2 cellular contexts compared by ENCODE assay signal in the genomic region with DNA sequence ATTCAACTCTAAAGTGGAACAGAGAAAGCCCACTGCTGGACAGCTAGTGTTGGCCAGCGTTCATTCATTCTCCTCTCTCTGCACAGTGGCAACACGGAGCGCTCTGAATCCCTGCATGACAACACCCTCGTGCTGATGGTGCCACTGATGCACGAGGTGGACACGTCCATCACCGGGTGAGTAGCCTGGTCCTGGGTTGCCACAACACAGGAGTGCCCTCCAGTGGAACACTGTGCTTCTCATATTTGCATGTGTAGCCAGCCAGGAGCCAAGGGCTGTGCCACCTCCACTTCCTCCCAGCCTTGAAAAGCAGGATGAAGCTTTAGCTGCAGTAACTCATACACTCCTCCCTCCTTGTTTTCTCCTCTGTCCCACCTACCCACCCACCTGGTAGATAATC.
TF ChIP-seq lines count a peak whose summit lies in the region.

No MANE protein-coding gene starts in this region.

TF ChIP-seq in HepG2, 621 proteins besides CTCF, POLR2A, EP300 and RAD21 (continued from another document):
- TF ChIP-seq, protein P1, sequence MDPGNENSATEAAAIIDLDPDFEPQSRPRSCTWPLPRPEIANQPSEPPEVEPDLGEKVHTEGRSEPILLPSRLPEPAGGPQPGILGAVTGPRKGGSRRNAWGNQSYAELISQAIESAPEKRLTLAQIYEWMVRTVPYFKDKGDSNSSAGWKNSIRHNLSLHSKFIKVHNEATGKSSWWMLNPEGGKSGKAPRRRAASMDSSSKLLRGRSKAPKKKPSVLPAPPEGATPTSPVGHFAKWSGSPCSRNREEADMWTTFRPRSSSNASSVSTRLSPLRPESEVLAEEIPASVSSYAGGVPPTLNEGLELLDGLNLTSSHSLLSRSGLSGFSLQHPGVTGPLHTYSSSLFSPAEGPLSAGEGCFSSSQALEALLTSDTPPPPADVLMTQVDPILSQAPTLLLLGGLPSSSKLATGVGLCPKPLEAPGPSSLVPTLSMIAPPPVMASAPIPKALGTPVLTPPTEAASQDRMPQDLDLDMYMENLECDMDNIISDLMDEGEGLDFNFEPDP (CRISPR knock-in tag; conservative IDR thresholded peaks at IDR 0.05), result no peak

TF ChIP-seq in GM23338, 12 proteins besides CTCF, POLR2A, EP300 and RAD21 (continued from another document):
- TF ChIP-seq, protein P2, sequence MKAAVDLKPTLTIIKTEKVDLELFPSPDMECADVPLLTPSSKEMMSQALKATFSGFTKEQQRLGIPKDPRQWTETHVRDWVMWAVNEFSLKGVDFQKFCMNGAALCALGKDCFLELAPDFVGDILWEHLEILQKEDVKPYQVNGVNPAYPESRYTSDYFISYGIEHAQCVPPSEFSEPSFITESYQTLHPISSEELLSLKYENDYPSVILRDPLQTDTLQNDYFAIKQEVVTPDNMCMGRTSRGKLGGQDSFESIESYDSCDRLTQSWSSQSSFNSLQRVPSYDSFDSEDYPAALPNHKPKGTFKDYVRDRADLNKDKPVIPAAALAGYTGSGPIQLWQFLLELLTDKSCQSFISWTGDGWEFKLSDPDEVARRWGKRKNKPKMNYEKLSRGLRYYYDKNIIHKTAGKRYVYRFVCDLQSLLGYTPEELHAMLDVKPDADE (IDR thresholded peaks at IDR 0.05), result no peak
- TF ChIP-seq ZNF114 (CRISPR knock-in tag; IDR thresholded peaks at IDR 0.05) (no peak), EZH2phosphoT487 (IDR thresholded peaks at IDR 0.05; ENCODE audit: unreplicated experiment) (no peak), JUNB (IDR thresholded peaks at IDR 0.05; ENCODE audit: unreplicated experiment) (no peak), POLR2AphosphoS5 (IDR thresholded peaks at IDR 0.05; ENCODE audit: low read depth) (no peak), CREB1 (CRISPR knock-in tag; IDR thresholded peaks at IDR 0.05; ENCODE audit: low read depth) (no peak), STAT1 (IDR thresholded peaks at IDR 0.05; ENCODE audit: unreplicated experiment) (no peak)
- TF ChIP-seq, protein P3, sequence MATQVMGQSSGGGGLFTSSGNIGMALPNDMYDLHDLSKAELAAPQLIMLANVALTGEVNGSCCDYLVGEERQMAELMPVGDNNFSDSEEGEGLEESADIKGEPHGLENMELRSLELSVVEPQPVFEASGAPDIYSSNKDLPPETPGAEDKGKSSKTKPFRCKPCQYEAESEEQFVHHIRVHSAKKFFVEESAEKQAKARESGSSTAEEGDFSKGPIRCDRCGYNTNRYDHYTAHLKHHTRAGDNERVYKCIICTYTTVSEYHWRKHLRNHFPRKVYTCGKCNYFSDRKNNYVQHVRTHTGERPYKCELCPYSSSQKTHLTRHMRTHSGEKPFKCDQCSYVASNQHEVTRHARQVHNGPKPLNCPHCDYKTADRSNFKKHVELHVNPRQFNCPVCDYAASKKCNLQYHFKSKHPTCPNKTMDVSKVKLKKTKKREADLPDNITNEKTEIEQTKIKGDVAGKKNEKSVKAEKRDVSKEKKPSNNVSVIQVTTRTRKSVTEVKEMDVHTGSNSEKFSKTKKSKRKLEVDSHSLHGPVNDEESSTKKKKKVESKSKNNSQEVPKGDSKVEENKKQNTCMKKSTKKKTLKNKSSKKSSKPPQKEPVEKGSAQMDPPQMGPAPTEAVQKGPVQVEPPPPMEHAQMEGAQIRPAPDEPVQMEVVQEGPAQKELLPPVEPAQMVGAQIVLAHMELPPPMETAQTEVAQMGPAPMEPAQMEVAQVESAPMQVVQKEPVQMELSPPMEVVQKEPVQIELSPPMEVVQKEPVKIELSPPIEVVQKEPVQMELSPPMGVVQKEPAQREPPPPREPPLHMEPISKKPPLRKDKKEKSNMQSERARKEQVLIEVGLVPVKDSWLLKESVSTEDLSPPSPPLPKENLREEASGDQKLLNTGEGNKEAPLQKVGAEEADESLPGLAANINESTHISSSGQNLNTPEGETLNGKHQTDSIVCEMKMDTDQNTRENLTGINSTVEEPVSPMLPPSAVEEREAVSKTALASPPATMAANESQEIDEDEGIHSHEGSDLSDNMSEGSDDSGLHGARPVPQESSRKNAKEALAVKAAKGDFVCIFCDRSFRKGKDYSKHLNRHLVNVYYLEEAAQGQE (IDR thresholded peaks at IDR 0.05; ENCODE audit: unreplicated experiment), result no peak
- TF ChIP-seq, protein P4, sequence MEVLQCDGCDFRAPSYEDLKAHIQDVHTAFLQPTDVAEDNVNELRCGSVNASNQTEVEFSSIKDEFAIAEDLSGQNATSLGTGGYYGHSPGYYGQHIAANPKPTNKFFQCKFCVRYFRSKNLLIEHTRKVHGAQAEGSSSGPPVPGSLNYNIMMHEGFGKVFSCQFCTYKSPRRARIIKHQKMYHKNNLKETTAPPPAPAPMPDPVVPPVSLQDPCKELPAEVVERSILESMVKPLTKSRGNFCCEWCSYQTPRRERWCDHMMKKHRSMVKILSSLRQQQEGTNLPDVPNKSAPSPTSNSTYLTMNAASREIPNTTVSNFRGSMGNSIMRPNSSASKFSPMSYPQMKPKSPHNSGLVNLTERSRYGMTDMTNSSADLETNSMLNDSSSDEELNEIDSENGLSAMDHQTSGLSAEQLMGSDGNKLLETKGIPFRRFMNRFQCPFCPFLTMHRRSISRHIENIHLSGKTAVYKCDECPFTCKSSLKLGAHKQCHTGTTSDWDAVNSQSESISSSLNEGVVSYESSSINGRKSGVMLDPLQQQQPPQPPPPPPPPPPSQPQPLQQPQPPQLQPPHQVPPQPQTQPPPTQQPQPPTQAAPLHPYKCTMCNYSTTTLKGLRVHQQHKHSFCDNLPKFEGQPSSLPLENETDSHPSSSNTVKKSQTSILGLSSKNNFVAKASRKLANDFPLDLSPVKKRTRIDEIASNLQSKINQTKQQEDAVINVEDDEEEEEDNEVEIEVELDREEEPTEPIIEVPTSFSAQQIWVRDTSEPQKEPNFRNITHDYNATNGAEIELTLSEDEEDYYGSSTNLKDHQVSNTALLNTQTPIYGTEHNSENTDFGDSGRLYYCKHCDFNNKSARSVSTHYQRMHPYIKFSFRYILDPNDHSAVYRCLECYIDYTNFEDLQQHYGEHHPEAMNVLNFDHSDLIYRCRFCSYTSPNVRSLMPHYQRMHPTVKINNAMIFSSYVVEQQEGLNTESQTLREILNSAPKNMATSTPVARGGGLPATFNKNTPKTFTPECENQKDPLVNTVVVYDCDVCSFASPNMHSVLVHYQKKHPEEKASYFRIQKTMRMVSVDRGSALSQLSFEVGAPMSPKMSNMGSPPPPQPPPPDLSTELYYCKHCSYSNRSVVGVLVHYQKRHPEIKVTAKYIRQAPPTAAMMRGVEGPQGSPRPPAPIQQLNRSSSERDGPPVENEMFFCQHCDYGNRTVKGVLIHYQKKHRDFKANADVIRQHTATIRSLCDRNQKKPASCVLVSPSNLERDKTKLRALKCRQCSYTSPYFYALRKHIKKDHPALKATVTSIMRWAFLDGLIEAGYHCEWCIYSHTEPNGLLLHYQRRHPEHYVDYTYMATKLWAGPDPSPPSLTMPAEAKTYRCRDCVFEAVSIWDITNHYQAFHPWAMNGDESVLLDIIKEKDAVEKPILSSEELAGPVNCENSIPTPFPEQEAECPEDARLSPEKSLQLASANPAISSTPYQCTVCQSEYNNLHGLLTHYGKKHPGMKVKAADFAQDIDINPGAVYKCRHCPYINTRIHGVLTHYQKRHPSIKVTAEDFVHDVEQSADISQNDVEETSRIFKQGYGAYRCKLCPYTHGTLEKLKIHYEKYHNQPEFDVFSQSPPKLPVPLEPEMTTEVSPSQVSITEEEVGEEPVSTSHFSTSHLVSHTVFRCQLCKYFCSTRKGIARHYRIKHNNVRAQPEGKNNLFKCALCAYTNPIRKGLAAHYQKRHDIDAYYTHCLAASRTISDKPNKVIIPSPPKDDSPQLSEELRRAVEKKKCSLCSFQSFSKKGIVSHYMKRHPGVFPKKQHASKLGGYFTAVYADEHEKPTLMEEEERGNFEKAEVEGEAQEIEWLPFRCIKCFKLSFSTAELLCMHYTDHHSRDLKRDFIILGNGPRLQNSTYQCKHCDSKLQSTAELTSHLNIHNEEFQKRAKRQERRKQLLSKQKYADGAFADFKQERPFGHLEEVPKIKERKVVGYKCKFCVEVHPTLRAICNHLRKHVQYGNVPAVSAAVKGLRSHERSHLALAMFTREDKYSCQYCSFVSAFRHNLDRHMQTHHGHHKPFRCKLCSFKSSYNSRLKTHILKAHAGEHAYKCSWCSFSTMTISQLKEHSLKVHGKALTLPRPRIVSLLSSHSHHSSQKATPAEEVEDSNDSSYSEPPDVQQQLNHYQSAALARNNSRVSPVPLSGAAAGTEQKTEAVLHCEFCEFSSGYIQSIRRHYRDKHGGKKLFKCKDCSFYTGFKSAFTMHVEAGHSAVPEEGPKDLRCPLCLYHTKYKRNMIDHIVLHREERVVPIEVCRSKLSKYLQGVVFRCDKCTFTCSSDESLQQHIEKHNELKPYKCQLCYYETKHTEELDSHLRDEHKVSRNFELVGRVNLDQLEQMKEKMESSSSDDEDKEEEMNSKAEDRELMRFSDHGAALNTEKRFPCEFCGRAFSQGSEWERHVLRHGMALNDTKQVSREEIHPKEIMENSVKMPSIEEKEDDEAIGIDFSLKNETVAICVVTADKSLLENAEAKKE (CRISPR knock-in tag; IDR thresholded peaks at IDR 0.05), result no peak
